ENCODE assay signal across 11 cellular contexts in genomic region chr10:32112055-32112454, GRCh38. TPM values are rescaled to one million over a fixed set of nuclear protein-coding genes. Genes with fewer than 3 reads are reported as not detected.
A peak's percentile ranks its signal among the peaks of the same experiment; 100 is the strongest.
DNase-seq lines count a peak whose midpoint lies in the region; TF ChIP-seq lines count a peak whose summit lies in the region.
"Had no signal": no experiment of that assay in that cellular context is flagged by ENCODE, and none has a peak within 500 bp of the region (broad histone marks: within the 10 kb centered on the region; RNA-seq: fewer than 3 reads in every experiment).

No MANE protein-coding gene starts in this region.

- intact Hi-C loops in head of caudate nucleus (cut with DNase I): no loop called here

- H3K4me3 ChIP-seq in epithelial cell of esophagus (ENCODE audit: low read length) (no peak overlapping the region), retinal pigment epithelial cell (ENCODE audit: low read length) (no peak overlapping the region)

- TF ChIP-seq CTCF in epithelial cell of esophagus (IDR thresholded peaks at IDR 0.05; ENCODE audit: insufficient read depth, low read depth, low read length, missing control alignments) (no peak), retinal pigment epithelial cell (conservative IDR thresholded peaks at IDR 0.05; ENCODE audit: low read depth, low read length) (no peak)

- peak; percentile 89 for DNase-seq in EL
- peak; percentile 86 for DNase-seq in RPMI7951 (ENCODE audit: low read depth)
- DNase-seq in epithelial cell of esophagus (ENCODE audit: low read depth): peak; percentile 57
- DNase-seq in retinal pigment epithelial cell (ENCODE audit: low read depth): peak; percentile 88
- no peak for DNase-seq in DMS114 treated with DMSO at 0.1 percent for 48 hours (lab: John Stamatoyannopoulos, UW; ENCODE audit: unreplicated experiment)
- no peak for DNase-seq in activated naive CD4-positive, alpha-beta T cell treated with Interleukin-2 at 50 U/mL for 16 hours
- no peak for DNase-seq in head of caudate nucleus
- DNase-seq in activated naive CD4-positive, alpha-beta T cell (lab: John Stamatoyannopoulos, UW): no peak
- DNase-seq: activated gamma-delta T cell treated with Interleukin-2 at 50 U/mL for 16 hours, NCI-H1436, retina had no signal

RNA-seq across cellular contexts. Expression of gene KIF5B, which starts 55.8 kb away (rescaled TPM):
- 190 and 214 TPM in 2 replicates for total RNA-seq in RPMI7951 (2014; rRNA removed; shearing (Covaris generic))

Comparison
In these comparisons a context has a peak if more than half of its experiments do, and no peak if none do; other contexts are left out.
1. DNase-seq: peak in EL (single experiment), RPMI7951 (single experiment), epithelial cell of esophagus (single experiment) and retinal pigment epithelial cell (single experiment); none in DMS114 treated with DMSO at 0.1 percent for 48 hours (single experiment), activated naive CD4-positive, alpha-beta T cell treated with Interleukin-2 at 50 U/mL for 16 hours (single experiment), head of caudate nucleus (0 of 42) and activated naive CD4-positive, alpha-beta T cell (0 of 4).